ENCODE assay signal across 8 cellular contexts in the genomic region with DNA sequence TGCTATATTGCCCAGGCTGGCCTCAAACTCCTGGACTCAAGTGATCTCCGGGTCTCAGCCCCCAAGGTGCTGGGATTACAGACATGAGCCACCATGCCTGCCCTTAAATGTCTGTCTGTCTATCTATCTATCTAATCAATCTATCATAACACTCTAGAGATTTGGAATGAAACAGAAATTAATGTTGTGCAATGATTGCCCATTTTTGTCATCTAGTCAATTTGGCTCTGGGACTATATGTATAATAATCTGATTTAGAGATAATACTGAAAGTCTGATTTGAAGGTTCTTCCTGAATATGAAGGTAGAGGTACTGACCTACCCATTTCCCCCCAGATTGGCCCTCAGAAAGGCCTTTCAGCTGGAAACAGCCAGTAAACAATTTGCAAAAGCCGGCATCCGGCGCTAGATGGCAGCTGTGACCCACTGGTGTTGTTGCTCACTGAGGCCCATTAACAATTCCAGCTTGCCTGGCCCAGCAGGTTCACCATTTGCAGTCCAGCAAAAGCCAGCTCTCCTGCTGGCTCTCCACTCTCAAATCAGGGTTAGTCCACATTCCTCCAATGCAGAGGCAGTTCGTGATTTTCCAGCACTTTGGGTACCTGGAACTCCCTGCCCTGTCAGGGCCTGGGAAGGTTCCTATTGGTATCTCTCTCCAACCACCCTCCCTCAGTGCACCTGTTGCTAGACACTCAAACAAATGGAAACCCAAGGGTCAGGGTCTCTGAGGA. TPM values are rescaled to one million over a fixed set of nuclear protein-coding genes. Genes with fewer than 3 reads are reported as not detected.
A peak's percentile ranks its signal among the peaks of the same experiment; 100 is the strongest.
DNase-seq lines count a peak whose midpoint lies in the region; ATAC-seq and TF ChIP-seq lines count a peak whose summit lies in the region.

No MANE protein-coding gene starts in this region.

- H3K27me3 ChIP-seq in BJ (ENCODE audit: control insufficient read depth, insufficient read depth, low read length): peaks cover 1% of the 10 kb centered on the region; the same call in 1 of the 2 replicates
- no peaks in the 10 kb centered on the region for H3K27me3 ChIP-seq in mammary epithelial cell (ENCODE audit: insufficient read depth, low read length)

- no peaks in the 10 kb centered on the region for H4K20me1 ChIP-seq in mammary epithelial cell (ENCODE audit: insufficient read depth, low read length)

- H3K4me3 ChIP-seq in BJ (ENCODE audit: low read depth, low read length) (no peak overlapping the region), mammary epithelial cell (replicated peaks in 1 of 3; ENCODE audit: insufficient read depth in 1 of 3, low read depth in 2 of 3, low read length in 3 of 3) (no peak overlapping the region)

- H3K36me3 ChIP-seq in BJ (ENCODE audit: control insufficient read depth, insufficient read depth, low read length) (no peaks in the 10 kb centered on the region), mammary epithelial cell (ENCODE audit: insufficient read depth, low read length) (no peaks in the 10 kb centered on the region)

- no peaks in the 10 kb centered on the region for H3K9me3 ChIP-seq in mammary epithelial cell (replicated peaks; ENCODE audit: insufficient read depth, low read length)

- no peak overlapping the region for H3K9ac ChIP-seq in mammary epithelial cell (ENCODE audit: insufficient read depth, low read length)

- no TSS peak for BruUV-seq in mammary epithelial cell (replicated peaks; lab: Mats Ljungman, UMichigan)

- in situ Hi-C loops in mammary epithelial cell (cut with MboI; ENCODE audit: low sequenced_read_pairs in 2 of 2): loop anchor here in 1 of 2 donors (10.0 kb wide), 1 partner anchor 71 kb away; no protein-coding TSS in a partner anchor

- H3K79me2 ChIP-seq in mammary epithelial cell (ENCODE audit: insufficient read depth, low read length): no peaks in the 10 kb centered on the region

- POLR2A ChIA-PET in BJ (lab: Charles Lee): no interaction called here

- peak; percentile 52 for ATAC-seq in GM21723 (IDR thresholded peaks at IDR 0.05; ENCODE audit: unreplicated experiment)
- ATAC-seq in HG03025 (IDR thresholded peaks at IDR 0.05; ENCODE audit: low FRiP score, unreplicated experiment): no peak

- intact Hi-C loops in mammary epithelial cell (cut with micrococcal nuclease): loop anchor here (1.0 to 5.0 kb wide), 6 partner anchors 55 to 1311 kb away; a partner anchor contains a TSS

- no peak overlapping the region for H2AFZ ChIP-seq in mammary epithelial cell (ENCODE audit: low read depth, low read length)

- H3K4me1 ChIP-seq in mammary epithelial cell (ENCODE audit: insufficient read depth, low read length): no peaks in the 10 kb centered on the region

- CTCF ChIA-PET in BJ (lab: Yijun Ruan, JAX): interaction anchor here (0.6 to 7.5 kb wide), 26 partner anchors 10 to 1311 kb away, joined by 3 to 231 read pairs (median 7); a partner anchor contains a TSS
- CTCF ChIA-PET in mammary epithelial cell (lab: Charles Lee; ENCODE audit: low non-redundant PET): interaction anchor here (0.5 to 1.1 kb wide), 5 partner anchors 30 to 289 kb away, joined by 3 to 6 read pairs (median 4); a partner anchor contains a TSS

- 0% methylated on average over 2 of the region's 5 CpGs for WGBS in mammary epithelial cell (ENCODE audit: low coverage, missing lambda C conversion rate)

- no peak for DNase-seq in BJ (ENCODE audit: low read depth)
- peak; percentile 24 for DNase-seq in NCI-H1694 (lab: John Stamatoyannopoulos, UW)
- peak; percentile 49 for DNase-seq in mammary epithelial cell
- peak; percentile 95 for DNase-seq in islet precursor cell
- DNase-seq in stimulated activated CD4-positive, alpha-beta T cell treated with anti-CD3 and anti-CD28 coated beads, Interleukin-15, amount 100 ng/mL, for 48 hours (ENCODE audit: low read depth in 2 of 2): peak; percentile 23 to 50

- H3K27ac ChIP-seq in VCaP (peak overlapping the region; percentile 47), mammary epithelial cell (ENCODE audit: insufficient read depth, low read depth, low read length) (no peak overlapping the region)

- peak; percentile 92 for TF ChIP-seq CTCF in BJ (IDR thresholded peaks at IDR 0.05; ENCODE audit: insufficient read depth, low read depth, low read length)
- TF ChIP-seq CTCF in VCaP (conservative IDR thresholded peaks at IDR 0.05): peak; percentile 83
- peak; percentile 88 to 94 for TF ChIP-seq CTCF in mammary epithelial cell (conservative IDR thresholded peaks at IDR 0.05 in 1 of 2, IDR thresholded peaks at IDR 0.05 in 1 of 2; ENCODE audit: extremely low read depth in 1 of 2, insufficient read depth in 1 of 2, low read depth in 1 of 2, low read length in 2 of 2)

- H3K4me2 ChIP-seq in mammary epithelial cell (ENCODE audit: insufficient read depth, low read depth, low read length): no peak overlapping the region

- dilution Hi-C loops in mammary epithelial cell (cut with HindIII; ENCODE audit: low sequenced_read_pairs): no loop called here

RNA-seq across cellular contexts. Expression of a gene that starts 22.9 kb away (rescaled TPM):
- polyA plus RNA-seq in BJ (2011; rRNA removed) (2.1 and 5.8 TPM in 2 replicates), mammary epithelial cell (3.5 TPM)
- 2.8 and 2.9 TPM in 2 replicates for polyA minus RNA-seq in BJ (2011; rRNA and poly(A)+ RNA removed)
- 10 to 100 TPM in 1 of 2 donors, 1 to 10 TPM in 1; 8.0 to 12.3 TPM for total RNA-seq in mammary epithelial cell
- 4.4 TPM for polyA minus RNA-seq in mammary epithelial cell

RNA-seq across cellular contexts. Expression of a gene that starts 30.3 kb away (rescaled TPM):
- 22.3 and 34.1 TPM in 2 replicates for polyA plus RNA-seq in BJ (2011; rRNA removed)
- 35.5 and 61.0 TPM in 2 replicates for polyA minus RNA-seq in BJ (2011; rRNA and poly(A)+ RNA removed)
- total RNA-seq in mammary epithelial cell: 10 to 100 TPM; 59.9 to 81.5 TPM
- 34.8 TPM for polyA plus RNA-seq in mammary epithelial cell
- 25.3 TPM for polyA minus RNA-seq in mammary epithelial cell
